In genomic region chr6:146885708-146886457, GRCh38 we compare ENCODE assay signal across 22 cellular contexts.
A peak's percentile ranks its signal among the peaks of the same experiment; 100 is the strongest.
DNase-seq lines count a peak whose midpoint lies in the region; ATAC-seq, FAIRE-seq and TF ChIP-seq lines count a peak whose summit lies in the region.
"Had no signal": no experiment of that assay in that cellular context is flagged by ENCODE, and none has a peak within 500 bp of the region (broad histone marks: within the 10 kb centered on the region; RNA-seq: fewer than 3 reads in every experiment).

No MANE protein-coding gene starts in this region.

- no peak overlapping the region for H3K9ac ChIP-seq in GM23248
- H3K9ac ChIP-seq in K562 (ENCODE audit: insufficient read depth in 1 of 2, low read depth in 2 of 2, low read length in 2 of 2), result peak overlapping the region; percentile 75 to 81; a peak in 3 of 4 replicates
- H3K9ac ChIP-seq: BLaER1 had no signal

- in situ Hi-C loops in GM23248 (cut with MboI) (no loop called here), K562 (cut with MboI) (loop anchor here (25.0 kb wide), 1 partner anchor 326 kb away; the partner anchor contains the start of gene STXBP5), transverse colon (cut with MboI; ENCODE audit: low pct_ligation_motif_present in 1 of 4, low pct_unique_long_range_greater_than_20kb in 1 of 4, low sequenced_read_pairs in 3 of 4) (no loop called here)

- peak; percentile 16; the same call in 1 of the 2 replicates for TF ChIP-seq POLR2A in K562 (conservative IDR thresholded peaks at IDR 0.05)
- no peak for TF ChIP-seq POLR2A in transverse colon (IDR thresholded peaks at IDR 0.05)

- H2AFZ ChIP-seq in GM23248, result 0 out of 2 replicates have a peak overlapping the region, but pooled peaks have one; percentile 8
- H2AFZ ChIP-seq in K562 (ENCODE audit: low read depth, low read length), result peak overlapping the region; percentile 67

- TF ChIP-seq EP300 in K562 (IDR thresholded peaks at IDR 0.05; ENCODE audit: low read length), result no peak
- no peak for TF ChIP-seq EP300 in transverse colon (IDR thresholded peaks at IDR 0.05; ENCODE audit: low read depth)

- CTCF ChIA-PET in K562 (lab: Yijun Ruan, JAX; ENCODE audit: low intra/inter-chr PET ratio), result no interaction called here

- intact Hi-C loops in K562 (cut with micrococcal nuclease) (loop anchor here (1.0 to 10.0 kb wide), 6 partner anchors 29 to 1151 kb away; partner anchors contain the start of gene EPM2A), mucosa of descending colon (cut with DNase I, micrococcal nuclease) (no loop called here), transverse colon (cut with DNase I; ENCODE audit: low total_unique reads) (no loop called here), Right ventricle myocardium superior (cut with DNase I) (no loop called here)

- no peak for DNase-seq in GM23248
- peak in 1 of 4 experiments; percentile 61 for DNase-seq in K562 (ENCODE audit: extremely low read depth in 1 of 4, low spot score in 3 of 4)
- peak in 2 of 3 donors; percentile 16 to 29 for DNase-seq in mucosa of descending colon
- DNase-seq in transverse colon, result no peak
- no peak for DNase-seq in Right ventricle myocardium superior
- no peak for DNase-seq in GM20000 (ENCODE audit: low spot score)
- DNase-seq: CD4-positive, CD25-positive, alpha-beta regulatory T cell; DMS53; H9; KG1; MG63; NCI-H1694; NCI-H2029 treated with DMSO at 0.1 percent for 48 hours; NCI-H2227 treated with DMSO at 0.1 percent for 48 hours; NCI-H69; Peyer's patch; SIG-M5 had no signal

- no peaks in the 10 kb centered on the region for H3K36me3 ChIP-seq in GM23248 (ENCODE audit: low read depth)
- no peaks in the 10 kb centered on the region for H3K36me3 ChIP-seq in K562 (ENCODE audit: control insufficient read depth, insufficient read depth, low read length)
- no peaks in the 10 kb centered on the region for H3K36me3 ChIP-seq in mucosa of descending colon (ENCODE audit: low read depth)
- H3K36me3 ChIP-seq in transverse colon, result no peaks in the 10 kb centered on the region
- H3K36me3 ChIP-seq: BLaER1, MG63, Peyer's patch had no signal

- H4K20me1 ChIP-seq in GM23248 (ENCODE audit: insufficient read depth) (no peaks in the 10 kb centered on the region), K562 (replicated peaks; ENCODE audit: control insufficient read depth, insufficient read depth, low read length) (no peaks in the 10 kb centered on the region)
- H4K20me1 ChIP-seq: BLaER1 had no signal

- no peaks in the 10 kb centered on the region for H3K79me2 ChIP-seq in GM23248 (ENCODE audit: insufficient read depth)
- H3K79me2 ChIP-seq in K562 (ENCODE audit: control insufficient read depth, insufficient read depth, low read length), result peaks cover 21% of the 10 kb centered on the region; the same call in 2 of the 3 replicates

- no peak for TF ChIP-seq RAD21 in K562 (CRISPR knock-in tag; conservative IDR thresholded peaks at IDR 0.05 in 1 of 2, IDR thresholded peaks at IDR 0.05 in 1 of 2)

- POLR2A ChIA-PET in K562 (lab: Yijun Ruan, JAX), result interaction anchor here (0.5 to 2.3 kb wide), 8 partner anchors 9 to 481 kb away, joined by 3 to 11 read pairs (median 4); no protein-coding TSS in a partner anchor

- H3K27ac ChIP-seq in GM23248 (no peak overlapping the region), K562 (ENCODE audit: extremely low read depth, low read depth, low read length) (peak overlapping the region; percentile 89), transverse colon (peak overlapping the region in 3 of 4 donors; percentile 9 to 50 (median 48))
- H3K27ac ChIP-seq: BLaER1, Peyer's patch, SK-N-MC had no signal

- no peaks in the 10 kb centered on the region; the same call in 1 of the 2 replicates for H3F3A ChIP-seq in GM23248 (ENCODE audit: insufficient read depth)

- H3K9me1 ChIP-seq in K562 (ENCODE audit: control insufficient read depth, insufficient read depth, low read length), result no peaks in the 10 kb centered on the region

- H3K4me1 ChIP-seq in GM23248 (ENCODE audit: insufficient read depth) (peaks cover 12% of the 10 kb centered on the region), K562 (replicated peaks in 1 of 2; ENCODE audit: control insufficient read depth in 2 of 2, insufficient read depth in 2 of 2, low read length in 2 of 2) (peaks cover 37 to 83% of the 10 kb centered on the region in 2 experiments), mucosa of descending colon (ENCODE audit: low read depth) (peaks cover 12% of the 10 kb centered on the region), transverse colon (peaks cover 0 to 27% (median 13%) of the 10 kb centered on the region in 4 donors)
- H3K4me1 ChIP-seq: BLaER1 had no signal

- FAIRE-seq in K562 (lab: Jason Lieb, UNC), result peak; percentile 37
- FAIRE-seq: D721Med, HTR-8/SVneo had no signal

- no peak overlapping the region for H3K4me2 ChIP-seq in GM23248 (ENCODE audit: unreplicated experiment)
- peak overlapping the region; percentile 85 for H3K4me2 ChIP-seq in K562 (ENCODE audit: insufficient read depth, low read length)
- H3K4me2 ChIP-seq: BLaER1 had no signal

- 66 to 69% methylated on average over 4 of the region's 4 CpGs for WGBS in GM23248 (ENCODE audit: low coverage in 1 of 2, low lambda C conversion rate in 2 of 2, missing lambda C conversion rate in 2 of 2), 2 experiments
- WGBS in K562 (ENCODE audit: insufficient coverage, low coverage, missing lambda C conversion rate), result 10% methylated on average over 4 of the region's 4 CpGs
- WGBS in transverse colon (ENCODE audit: low coverage in 1 of 2), 2 donors, result 59 to 66% methylated on average over 3 to 4 of the region's 4 CpGs

- BruUV-seq in K562 (replicated peaks; lab: Mats Ljungman, UMichigan), result no TSS peak

- ATAC-seq in K562 (peak; percentile 14), mucosa of descending colon (peak; percentile 69), Right ventricle myocardium superior (ENCODE audit: poor library complexity) (no peak), GM21381 (IDR thresholded peaks at IDR 0.05; ENCODE audit: unreplicated experiment) (no peak)

- H3K9me3 ChIP-seq in GM23248 (ENCODE audit: low read depth), result no peaks in the 10 kb centered on the region
- no peaks in the 10 kb centered on the region for H3K9me3 ChIP-seq in K562 (replicated peaks; ENCODE audit: control insufficient read depth, insufficient read depth, low read depth, low read length)
- no peaks in the 10 kb centered on the region for H3K9me3 ChIP-seq in mucosa of descending colon
- no peaks in the 10 kb centered on the region for H3K9me3 ChIP-seq in transverse colon
- H3K9me3 ChIP-seq: BLaER1, MG63, Peyer's patch had no signal

- H3K27me3 ChIP-seq in GM23248 (replicated peaks; ENCODE audit: insufficient read depth), result no peaks in the 10 kb centered on the region
- no peaks in the 10 kb centered on the region for H3K27me3 ChIP-seq in K562 (ENCODE audit: control insufficient read depth in 2 of 2, insufficient read depth in 2 of 2, low read length in 2 of 2)
- H3K27me3 ChIP-seq in transverse colon, result no peaks in the 10 kb centered on the region
- H3K27me3 ChIP-seq: BLaER1, MG63, Peyer's patch had no signal

- H3K9me2 ChIP-seq in GM23248 (ENCODE audit: insufficient read depth), result no peaks in the 10 kb centered on the region

- TF ChIP-seq CTCF in K562 (IDR thresholded peaks at IDR 0.05 in 2 of 3, conservative IDR thresholded peaks at IDR 0.05 in 1 of 3; ENCODE audit: insufficient read depth in 2 of 3, low read depth in 1 of 3, low read length in 3 of 3) (no peak), mucosa of descending colon (IDR thresholded peaks at IDR 0.05) (no peak), transverse colon (IDR thresholded peaks at IDR 0.05) (no peak), GM20000 (IDR thresholded peaks at IDR 0.05; ENCODE audit: extremely low read depth, missing control alignments) (no peak)

- H3K4me3 ChIP-seq in GM23248, result no peak overlapping the region
- H3K4me3 ChIP-seq in K562, result peak overlapping the region; percentile 23
- H3K4me3 ChIP-seq in mucosa of descending colon, result no peak overlapping the region
- H3K4me3 ChIP-seq in transverse colon, result no peak overlapping the region
- H3K4me3 ChIP-seq: BLaER1, MG63, Peyer's patch, SK-N-MC had no signal

TF ChIP-seq in K562, 482 proteins besides CTCF, POLR2A, EP300 and RAD21 (continues in another document):
- TF ChIP-seq, protein P1, sequence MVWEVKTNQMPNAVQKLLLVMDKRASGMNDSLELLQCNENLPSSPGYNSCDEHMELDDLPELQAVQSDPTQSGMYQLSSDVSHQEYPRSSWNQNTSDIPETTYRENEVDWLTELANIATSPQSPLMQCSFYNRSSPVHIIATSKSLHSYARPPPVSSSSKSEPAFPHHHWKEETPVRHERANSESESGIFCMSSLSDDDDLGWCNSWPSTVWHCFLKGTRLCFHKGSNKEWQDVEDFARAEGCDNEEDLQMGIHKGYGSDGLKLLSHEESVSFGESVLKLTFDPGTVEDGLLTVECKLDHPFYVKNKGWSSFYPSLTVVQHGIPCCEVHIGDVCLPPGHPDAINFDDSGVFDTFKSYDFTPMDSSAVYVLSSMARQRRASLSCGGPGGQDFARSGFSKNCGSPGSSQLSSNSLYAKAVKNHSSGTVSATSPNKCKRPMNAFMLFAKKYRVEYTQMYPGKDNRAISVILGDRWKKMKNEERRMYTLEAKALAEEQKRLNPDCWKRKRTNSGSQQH (CRISPR knock-in tag; IDR thresholded peaks at IDR 0.05), result peak; percentile 67; the same call in 1 of the 2 replicates
- TF ChIP-seq SUPT5H (IDR thresholded peaks at IDR 0.05) (peak; percentile 66), ZNF395 (CRISPR knock-in tag; IDR thresholded peaks at IDR 0.05) (0 out of 2 replicates have a peak, but pooled peaks have one; percentile 15)

Comparison
In these comparisons a context has a peak if more than half of its experiments do, and no peak if none do; other contexts are left out.
1. DNase-seq: peak in mucosa of descending colon (2 of 3); none in GM23248 (single experiment), transverse colon (single experiment), Right ventricle myocardium superior (single experiment) and GM20000 (single experiment).
2. ATAC-seq: peak in K562 (single experiment) and mucosa of descending colon (single experiment); none in Right ventricle myocardium superior (single experiment) and GM21381 (single experiment).